ENCODE assay signal across 17 cellular contexts in genomic region chr10:96400465-96400864, GRCh38. TPM values are rescaled to one million over a fixed set of nuclear protein-coding genes. Genes with fewer than 3 reads are reported as not detected.
"Had no signal": no experiment of that assay in that cellular context is flagged by ENCODE, and none has a peak within 500 bp of the region (broad histone marks: within the 10 kb centered on the region; RNA-seq: fewer than 3 reads in every experiment).

No MANE protein-coding gene starts in this region.

- DNase-seq: activated CD4-positive, alpha-beta T cell treated with anti-CD3 and anti-CD28 coated beads, Interleukin-2, amount 50 U/mL, for 4 hours; activated CD8-positive, alpha-beta memory T cell treated with anti-CD3 and anti-CD28 coated beads, Interleukin-2, amount 10 ng/mL, durations not matched to agents 7 days and 5 days; activated gamma-delta T cell treated with Interleukin-2 at 50 U/mL for 16 hours; activated naive CD8-positive, alpha-beta T cell treated with anti-CD3 and anti-CD28 coated beads for 36 hours; activated T-cell treated with anti-CD3 and anti-CD28 coated beads, Interleukin-2, amount 50 U/mL, for 4 hours; colonic mucosa; effector CD4-positive, alpha-beta T cell; immature natural killer cell; mammary epithelial cell; nephron progenitor cell; pancreas had no signal

- ATAC-seq: activated CD4-positive, CD25-positive, alpha-beta regulatory T cell treated with anti-CD3 and anti-CD28 coated beads, Interleukin-2, amount 50 U/mL, for 24 hours; activated CD8-positive, alpha-beta memory T cell treated with anti-CD3 and anti-CD28 coated beads, Interleukin-2, amount 10 ng/mL, durations not matched to agents 7 days and 5 days; activated T-cell treated with anti-CD3 and anti-CD28 coated beads, Interleukin-2, amount 50 U/mL, for 4 hours; pancreas; stimulated activated effector memory CD8-positive, alpha-beta T cell treated with anti-CD3 and anti-CD28 coated beads, Interleukin-12 subunit alpha, Interleukin-12 subunit beta, amount 100 ng/mL, for 72 hours had no signal

- H3K27me3 ChIP-seq: ascending aorta, pancreas had no signal

- H3K4me1 ChIP-seq: ascending aorta, colonic mucosa, pancreas, SJSA1 had no signal

- H3K4me3 ChIP-seq: ascending aorta, colonic mucosa, pancreas, SJSA1, skin epidermis had no signal

- H3K36me3 ChIP-seq: ascending aorta, colonic mucosa, pancreas, SJSA1 had no signal

- H3K9me3 ChIP-seq: ascending aorta, colonic mucosa, pancreas, SJSA1 had no signal

- H3K27ac ChIP-seq: ascending aorta, colonic mucosa, pancreas, SJSA1, skin epidermis had no signal

RNA-seq across cellular contexts. Expression of gene OPALIN, which starts 41.7 kb away (rescaled TPM):
- total RNA-seq: activated CD8-positive, alpha-beta memory T cell treated with anti-CD3 and anti-CD28 coated beads, Interleukin-2, amount 10 ng/mL, durations not matched to agents 7 days and 5 days; activated naive CD8-positive, alpha-beta T cell treated with anti-CD3 and anti-CD28 coated beads for 36 hours; activated T-cell treated with anti-CD3 and anti-CD28 coated beads, Interleukin-2, amount 50 U/mL, for 4 hours; ascending aorta; colonic mucosa; endothelial cell of umbilical vein; mammary epithelial cell; pancreas; SJSA1 had no signal
- polyA plus RNA-seq: endothelial cell of umbilical vein, immature natural killer cell, mammary epithelial cell, pancreas had no signal
